ENCODE assay signal across 1 cellular context in genomic region chr10:79058899-79059771, GRCh38.
TF ChIP-seq lines count a peak whose summit lies in the region.

No MANE protein-coding gene starts in this region.

TF ChIP-seq in HepG2, 621 proteins besides CTCF, POLR2A, EP300 and RAD21 (continued from another document and continues in another):
- TF ChIP-seq TRAFD1 (CRISPR knock-in tag; IDR thresholded peaks at IDR 0.05; ENCODE audit: borderline replicate concordance) (no peak; the same call in 1 of the 2 replicates), ZNF605 (CRISPR knock-in tag; IDR thresholded peaks at IDR 0.05) (no peak), TAF15 (IDR thresholded peaks at IDR 0.05; ENCODE audit: low read depth, low read length, poor library complexity, severe bottlenecking) (no peak), POLR2G (IDR thresholded peaks at IDR 0.05; ENCODE audit: low read depth, low read length) (no peak), NR2F2 (IDR thresholded peaks at IDR 0.05; ENCODE audit: borderline replicate concordance, low read depth) (peak; percentile 88; the same call in 1 of the 2 replicates), JUN (CRISPR knock-in tag; IDR thresholded peaks at IDR 0.05) (peak; percentile 80), ZNF260 (CRISPR knock-in tag; IDR thresholded peaks at IDR 0.05; ENCODE audit: borderline replicate concordance, low read depth) (no peak), ZNF33B (CRISPR knock-in tag; IDR thresholded peaks at IDR 0.05) (peak; percentile 55; the same call in 1 of the 2 replicates), ZNF644 (CRISPR knock-in tag; IDR thresholded peaks at IDR 0.05; ENCODE audit: low read depth) (peak; percentile 61; the same call in 1 of the 2 replicates), KAT2B (IDR thresholded peaks at IDR 0.05; ENCODE audit: borderline replicate concordance, low read depth, low read length) (no peak), ZNF460 (CRISPR knock-in tag; IDR thresholded peaks at IDR 0.05; ENCODE audit: borderline replicate concordance) (peak; percentile 18; the same call in 1 of the 2 replicates), ZNF510 (CRISPR knock-in tag; IDR thresholded peaks at IDR 0.05; ENCODE audit: low read depth) (no peak; the same call in 1 of the 2 replicates), FOXM1 (CRISPR knock-in tag; IDR thresholded peaks at IDR 0.05) (no peak), ZNF782 (CRISPR knock-in tag; IDR thresholded peaks at IDR 0.05; ENCODE audit: borderline replicate concordance) (peak; percentile 41; the same call in 1 of the 2 replicates), DPF2 (CRISPR knock-in tag; IDR thresholded peaks at IDR 0.05; ENCODE audit: borderline replicate concordance, low read depth) (peak; percentile 100), FOXK2 (IDR thresholded peaks at IDR 0.05) (no peak), ZBTB42 (CRISPR knock-in tag; IDR thresholded peaks at IDR 0.05) (no peak; the same call in 1 of the 2 replicates), TEAD2 (CRISPR knock-in tag; IDR thresholded peaks at IDR 0.05) (no peak), MTA3 (CRISPR knock-in tag; IDR thresholded peaks at IDR 0.05) (no peak), ZNF570 (CRISPR knock-in tag; IDR thresholded peaks at IDR 0.05; ENCODE audit: borderline replicate concordance) (no peak), ZNF44 (CRISPR knock-in tag; IDR thresholded peaks at IDR 0.05) (no peak), CBFB (CRISPR knock-in tag; IDR thresholded peaks at IDR 0.05) (peak; percentile 62), TCF7 (IDR thresholded peaks at IDR 0.05; ENCODE audit: low read depth) (peak; percentile 95), MTA1 (CRISPR knock-in tag; IDR thresholded peaks at IDR 0.05; ENCODE audit: borderline replicate concordance) (peak; percentile 99), EED (CRISPR knock-in tag; IDR thresholded peaks at IDR 0.05) (no peak), ZFX (CRISPR knock-in tag; IDR thresholded peaks at IDR 0.05; ENCODE audit: low read depth) (peak; percentile 68), ZNF501 (CRISPR knock-in tag; IDR thresholded peaks at IDR 0.05) (peak; percentile 10; the same call in 1 of the 2 replicates), ZKSCAN5 (CRISPR knock-in tag; IDR thresholded peaks at IDR 0.05) (no peak), HIVEP1 (CRISPR knock-in tag; IDR thresholded peaks at IDR 0.05) (peak; percentile 86), ZFP36L1 (CRISPR knock-in tag; IDR thresholded peaks at IDR 0.05) (peak; percentile 80), ZNF792 (CRISPR knock-in tag; IDR thresholded peaks at IDR 0.05) (no peak; the same call in 1 of the 2 replicates), ZMYM4 (CRISPR knock-in tag; IDR thresholded peaks at IDR 0.05) (peak; percentile 72), ZNF264 (CRISPR knock-in tag; IDR thresholded peaks at IDR 0.05) (peak; percentile 97), ZNF557 (CRISPR knock-in tag; IDR thresholded peaks at IDR 0.05) (0 out of 2 replicates have a peak, but pooled peaks have one; percentile 58), ASH2L (IDR thresholded peaks at IDR 0.05; ENCODE audit: insufficient read length, low read depth, low read length) (peak; percentile 63), ZBTB3 (CRISPR knock-in tag; IDR thresholded peaks at IDR 0.05; ENCODE audit: borderline replicate concordance, low read depth) (peak; percentile 71; the same call in 1 of the 2 replicates), ZNF382 (CRISPR knock-in tag; IDR thresholded peaks at IDR 0.05; ENCODE audit: borderline replicate concordance) (no peak), ZNF432 (CRISPR knock-in tag; IDR thresholded peaks at IDR 0.05; ENCODE audit: borderline replicate concordance) (no peak), FOSL2 (CRISPR knock-in tag; IDR thresholded peaks at IDR 0.05) (peak; percentile 90), PREB (CRISPR knock-in tag; IDR thresholded peaks at IDR 0.05) (no peak)
- TF ChIP-seq, protein P1, sequence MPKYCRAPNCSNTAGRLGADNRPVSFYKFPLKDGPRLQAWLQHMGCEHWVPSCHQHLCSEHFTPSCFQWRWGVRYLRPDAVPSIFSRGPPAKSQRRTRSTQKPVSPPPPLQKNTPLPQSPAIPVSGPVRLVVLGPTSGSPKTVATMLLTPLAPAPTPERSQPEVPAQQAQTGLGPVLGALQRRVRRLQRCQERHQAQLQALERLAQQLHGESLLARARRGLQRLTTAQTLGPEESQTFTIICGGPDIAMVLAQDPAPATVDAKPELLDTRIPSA (CRISPR knock-in tag; IDR thresholded peaks at IDR 0.05; ENCODE audit: borderline replicate concordance): no peak
- TF ChIP-seq, protein P2, sequence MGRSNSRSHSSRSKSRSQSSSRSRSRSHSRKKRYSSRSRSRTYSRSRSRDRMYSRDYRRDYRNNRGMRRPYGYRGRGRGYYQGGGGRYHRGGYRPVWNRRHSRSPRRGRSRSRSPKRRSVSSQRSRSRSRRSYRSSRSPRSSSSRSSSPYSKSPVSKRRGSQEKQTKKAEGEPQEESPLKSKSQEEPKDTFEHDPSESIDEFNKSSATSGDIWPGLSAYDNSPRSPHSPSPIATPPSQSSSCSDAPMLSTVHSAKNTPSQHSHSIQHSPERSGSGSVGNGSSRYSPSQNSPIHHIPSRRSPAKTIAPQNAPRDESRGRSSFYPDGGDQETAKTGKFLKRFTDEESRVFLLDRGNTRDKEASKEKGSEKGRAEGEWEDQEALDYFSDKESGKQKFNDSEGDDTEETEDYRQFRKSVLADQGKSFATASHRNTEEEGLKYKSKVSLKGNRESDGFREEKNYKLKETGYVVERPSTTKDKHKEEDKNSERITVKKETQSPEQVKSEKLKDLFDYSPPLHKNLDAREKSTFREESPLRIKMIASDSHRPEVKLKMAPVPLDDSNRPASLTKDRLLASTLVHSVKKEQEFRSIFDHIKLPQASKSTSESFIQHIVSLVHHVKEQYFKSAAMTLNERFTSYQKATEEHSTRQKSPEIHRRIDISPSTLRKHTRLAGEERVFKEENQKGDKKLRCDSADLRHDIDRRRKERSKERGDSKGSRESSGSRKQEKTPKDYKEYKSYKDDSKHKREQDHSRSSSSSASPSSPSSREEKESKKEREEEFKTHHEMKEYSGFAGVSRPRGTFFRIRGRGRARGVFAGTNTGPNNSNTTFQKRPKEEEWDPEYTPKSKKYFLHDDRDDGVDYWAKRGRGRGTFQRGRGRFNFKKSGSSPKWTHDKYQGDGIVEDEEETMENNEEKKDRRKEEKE (IDR thresholded peaks at IDR 0.05): no peak
- TF ChIP-seq, protein P3, sequence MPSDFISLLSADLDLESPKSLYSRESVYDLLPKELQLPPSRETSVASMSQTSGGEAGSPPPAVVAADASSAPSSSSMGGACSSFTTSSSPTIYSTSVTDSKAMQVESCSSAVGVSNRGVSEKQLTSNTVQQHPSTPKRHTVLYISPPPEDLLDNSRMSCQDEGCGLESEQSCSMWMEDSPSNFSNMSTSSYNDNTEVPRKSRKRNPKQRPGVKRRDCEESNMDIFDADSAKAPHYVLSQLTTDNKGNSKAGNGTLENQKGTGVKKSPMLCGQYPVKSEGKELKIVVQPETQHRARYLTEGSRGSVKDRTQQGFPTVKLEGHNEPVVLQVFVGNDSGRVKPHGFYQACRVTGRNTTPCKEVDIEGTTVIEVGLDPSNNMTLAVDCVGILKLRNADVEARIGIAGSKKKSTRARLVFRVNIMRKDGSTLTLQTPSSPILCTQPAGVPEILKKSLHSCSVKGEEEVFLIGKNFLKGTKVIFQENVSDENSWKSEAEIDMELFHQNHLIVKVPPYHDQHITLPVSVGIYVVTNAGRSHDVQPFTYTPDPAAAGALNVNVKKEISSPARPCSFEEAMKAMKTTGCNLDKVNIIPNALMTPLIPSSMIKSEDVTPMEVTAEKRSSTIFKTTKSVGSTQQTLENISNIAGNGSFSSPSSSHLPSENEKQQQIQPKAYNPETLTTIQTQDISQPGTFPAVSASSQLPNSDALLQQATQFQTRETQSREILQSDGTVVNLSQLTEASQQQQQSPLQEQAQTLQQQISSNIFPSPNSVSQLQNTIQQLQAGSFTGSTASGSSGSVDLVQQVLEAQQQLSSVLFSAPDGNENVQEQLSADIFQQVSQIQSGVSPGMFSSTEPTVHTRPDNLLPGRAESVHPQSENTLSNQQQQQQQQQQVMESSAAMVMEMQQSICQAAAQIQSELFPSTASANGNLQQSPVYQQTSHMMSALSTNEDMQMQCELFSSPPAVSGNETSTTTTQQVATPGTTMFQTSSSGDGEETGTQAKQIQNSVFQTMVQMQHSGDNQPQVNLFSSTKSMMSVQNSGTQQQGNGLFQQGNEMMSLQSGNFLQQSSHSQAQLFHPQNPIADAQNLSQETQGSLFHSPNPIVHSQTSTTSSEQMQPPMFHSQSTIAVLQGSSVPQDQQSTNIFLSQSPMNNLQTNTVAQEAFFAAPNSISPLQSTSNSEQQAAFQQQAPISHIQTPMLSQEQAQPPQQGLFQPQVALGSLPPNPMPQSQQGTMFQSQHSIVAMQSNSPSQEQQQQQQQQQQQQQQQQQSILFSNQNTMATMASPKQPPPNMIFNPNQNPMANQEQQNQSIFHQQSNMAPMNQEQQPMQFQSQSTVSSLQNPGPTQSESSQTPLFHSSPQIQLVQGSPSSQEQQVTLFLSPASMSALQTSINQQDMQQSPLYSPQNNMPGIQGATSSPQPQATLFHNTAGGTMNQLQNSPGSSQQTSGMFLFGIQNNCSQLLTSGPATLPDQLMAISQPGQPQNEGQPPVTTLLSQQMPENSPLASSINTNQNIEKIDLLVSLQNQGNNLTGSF (CRISPR knock-in tag; IDR thresholded peaks at IDR 0.05): no peak
- TF ChIP-seq, protein P4, sequence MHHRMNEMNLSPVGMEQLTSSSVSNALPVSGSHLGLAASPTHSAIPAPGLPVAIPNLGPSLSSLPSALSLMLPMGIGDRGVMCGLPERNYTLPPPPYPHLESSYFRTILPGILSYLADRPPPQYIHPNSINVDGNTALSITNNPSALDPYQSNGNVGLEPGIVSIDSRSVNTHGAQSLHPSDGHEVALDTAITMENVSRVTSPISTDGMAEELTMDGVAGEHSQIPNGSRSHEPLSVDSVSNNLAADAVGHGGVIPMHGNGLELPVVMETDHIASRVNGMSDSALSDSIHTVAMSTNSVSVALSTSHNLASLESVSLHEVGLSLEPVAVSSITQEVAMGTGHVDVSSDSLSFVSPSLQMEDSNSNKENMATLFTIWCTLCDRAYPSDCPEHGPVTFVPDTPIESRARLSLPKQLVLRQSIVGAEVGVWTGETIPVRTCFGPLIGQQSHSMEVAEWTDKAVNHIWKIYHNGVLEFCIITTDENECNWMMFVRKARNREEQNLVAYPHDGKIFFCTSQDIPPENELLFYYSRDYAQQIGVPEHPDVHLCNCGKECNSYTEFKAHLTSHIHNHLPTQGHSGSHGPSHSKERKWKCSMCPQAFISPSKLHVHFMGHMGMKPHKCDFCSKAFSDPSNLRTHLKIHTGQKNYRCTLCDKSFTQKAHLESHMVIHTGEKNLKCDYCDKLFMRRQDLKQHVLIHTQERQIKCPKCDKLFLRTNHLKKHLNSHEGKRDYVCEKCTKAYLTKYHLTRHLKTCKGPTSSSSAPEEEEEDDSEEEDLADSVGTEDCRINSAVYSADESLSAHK (CRISPR knock-in tag; IDR thresholded peaks at IDR 0.05; ENCODE audit: borderline replicate concordance): no peak
- TF ChIP-seq, protein P5, sequence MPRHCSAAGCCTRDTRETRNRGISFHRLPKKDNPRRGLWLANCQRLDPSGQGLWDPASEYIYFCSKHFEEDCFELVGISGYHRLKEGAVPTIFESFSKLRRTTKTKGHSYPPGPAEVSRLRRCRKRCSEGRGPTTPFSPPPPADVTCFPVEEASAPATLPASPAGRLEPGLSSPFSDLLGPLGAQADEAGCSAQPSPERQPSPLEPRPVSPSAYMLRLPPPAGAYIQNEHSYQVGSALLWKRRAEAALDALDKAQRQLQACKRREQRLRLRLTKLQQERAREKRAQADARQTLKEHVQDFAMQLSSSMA (CRISPR knock-in tag; IDR thresholded peaks at IDR 0.05): no peak
- TF ChIP-seq, protein P6, sequence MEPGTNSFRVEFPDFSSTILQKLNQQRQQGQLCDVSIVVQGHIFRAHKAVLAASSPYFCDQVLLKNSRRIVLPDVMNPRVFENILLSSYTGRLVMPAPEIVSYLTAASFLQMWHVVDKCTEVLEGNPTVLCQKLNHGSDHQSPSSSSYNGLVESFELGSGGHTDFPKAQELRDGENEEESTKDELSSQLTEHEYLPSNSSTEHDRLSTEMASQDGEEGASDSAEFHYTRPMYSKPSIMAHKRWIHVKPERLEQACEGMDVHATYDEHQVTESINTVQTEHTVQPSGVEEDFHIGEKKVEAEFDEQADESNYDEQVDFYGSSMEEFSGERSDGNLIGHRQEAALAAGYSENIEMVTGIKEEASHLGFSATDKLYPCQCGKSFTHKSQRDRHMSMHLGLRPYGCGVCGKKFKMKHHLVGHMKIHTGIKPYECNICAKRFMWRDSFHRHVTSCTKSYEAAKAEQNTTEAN (CRISPR knock-in tag; conservative IDR thresholded peaks at IDR 0.05): peak; percentile 82; the same call in 1 of the 2 replicates
- TF ChIP-seq, protein P7, sequence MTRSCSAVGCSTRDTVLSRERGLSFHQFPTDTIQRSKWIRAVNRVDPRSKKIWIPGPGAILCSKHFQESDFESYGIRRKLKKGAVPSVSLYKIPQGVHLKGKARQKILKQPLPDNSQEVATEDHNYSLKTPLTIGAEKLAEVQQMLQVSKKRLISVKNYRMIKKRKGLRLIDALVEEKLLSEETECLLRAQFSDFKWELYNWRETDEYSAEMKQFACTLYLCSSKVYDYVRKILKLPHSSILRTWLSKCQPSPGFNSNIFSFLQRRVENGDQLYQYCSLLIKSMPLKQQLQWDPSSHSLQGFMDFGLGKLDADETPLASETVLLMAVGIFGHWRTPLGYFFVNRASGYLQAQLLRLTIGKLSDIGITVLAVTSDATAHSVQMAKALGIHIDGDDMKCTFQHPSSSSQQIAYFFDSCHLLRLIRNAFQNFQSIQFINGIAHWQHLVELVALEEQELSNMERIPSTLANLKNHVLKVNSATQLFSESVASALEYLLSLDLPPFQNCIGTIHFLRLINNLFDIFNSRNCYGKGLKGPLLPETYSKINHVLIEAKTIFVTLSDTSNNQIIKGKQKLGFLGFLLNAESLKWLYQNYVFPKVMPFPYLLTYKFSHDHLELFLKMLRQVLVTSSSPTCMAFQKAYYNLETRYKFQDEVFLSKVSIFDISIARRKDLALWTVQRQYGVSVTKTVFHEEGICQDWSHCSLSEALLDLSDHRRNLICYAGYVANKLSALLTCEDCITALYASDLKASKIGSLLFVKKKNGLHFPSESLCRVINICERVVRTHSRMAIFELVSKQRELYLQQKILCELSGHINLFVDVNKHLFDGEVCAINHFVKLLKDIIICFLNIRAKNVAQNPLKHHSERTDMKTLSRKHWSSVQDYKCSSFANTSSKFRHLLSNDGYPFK (CRISPR knock-in tag; IDR thresholded peaks at IDR 0.05; ENCODE audit: borderline replicate concordance): no peak; the same call in 1 of the 2 replicates
